ENCODE assay signal across 25 cellular contexts in genomic region chr7:7223250-7223649, GRCh38.
"Had no signal": no experiment of that assay in that cellular context is flagged by ENCODE, and none has a peak within 500 bp of the region (broad histone marks: within the 10 kb centered on the region; RNA-seq: fewer than 3 reads in every experiment).

No MANE protein-coding gene starts in this region.

- DNase-seq: colonic mucosa; effector CD8-positive, alpha-beta T cell; foreskin keratinocyte; heart left ventricle; kidney; mesendoderm; midbrain; naive thymus-derived CD4-positive, alpha-beta T cell; occipital lobe; pancreas; retina; right lobe of liver; small intestine; stimulated activated CD4-positive, alpha-beta T cell treated with anti-CD3 and anti-CD28 coated beads, Interleukin-15, amount 100 ng/mL, for 24 hours; stimulated activated CD4-positive, alpha-beta T cell treated with anti-CD3 and anti-CD28 coated beads, Interleukin-2, amount 100 ng/mL, for 48 hours; stimulated activated naive CD4-positive, alpha-beta T cell; substantia nigra; testis; tibial artery; upper lobe of left lung had no signal

- ATAC-seq: foreskin keratinocyte; gastroesophageal sphincter; heart left ventricle; left lobe of liver; naive thymus-derived CD4-positive, alpha-beta T cell; pancreas; right lobe of liver had no signal

- H3K36me3 ChIP-seq: colonic mucosa, esophagus muscularis mucosa, pancreas, right lobe of liver, tibial artery, upper lobe of left lung had no signal

- H3K4me3 Mint-ChIP-seq: dendritic cell treated with granulocyte-macrophage colony-stimulating factor and Interleukin-4, amounts not matched to agents 40 ng/mL and 50 ng/mL, for 4 days; naive thymus-derived CD4-positive, alpha-beta T cell had no signal

- H3K27ac Mint-ChIP-seq: dendritic cell treated with granulocyte-macrophage colony-stimulating factor and Interleukin-4, amounts not matched to agents 40 ng/mL and 50 ng/mL, for 4 days had no signal

- H3K27me3 ChIP-seq: colonic mucosa, esophagus muscularis mucosa, foreskin keratinocyte, gastroesophageal sphincter, heart left ventricle, hepatocyte, pancreas, right lobe of liver, testis, tibial artery, upper lobe of left lung had no signal

- H3K4me2 ChIP-seq: hepatocyte had no signal

- H3K4me1 ChIP-seq: colonic mucosa, right lobe of liver, testis had no signal

- H2AFZ ChIP-seq: hepatocyte had no signal

- H3K27me3 Mint-ChIP-seq: dendritic cell treated with granulocyte-macrophage colony-stimulating factor and Interleukin-4, amounts not matched to agents 40 ng/mL and 50 ng/mL, for 4 days; naive thymus-derived CD4-positive, alpha-beta T cell had no signal

- H3K27ac ChIP-seq: colonic mucosa, esophagus muscularis mucosa, foreskin keratinocyte, gastroesophageal sphincter, heart left ventricle, hepatocyte, pancreas, right lobe of liver, testis, tibial artery, upper lobe of left lung had no signal

- H3K9me3 Mint-ChIP-seq: dendritic cell treated with granulocyte-macrophage colony-stimulating factor and Interleukin-4, amounts not matched to agents 40 ng/mL and 50 ng/mL, for 4 days; naive thymus-derived CD4-positive, alpha-beta T cell had no signal

- H3K4me3 ChIP-seq: colonic mucosa, esophagus muscularis mucosa, gastroesophageal sphincter, heart left ventricle, hepatocyte, pancreas, right lobe of liver, testis, tibial artery, upper lobe of left lung had no signal

- H3K9me3 ChIP-seq: colonic mucosa, esophagus muscularis mucosa, gastroesophageal sphincter, pancreas, right lobe of liver, testis, tibial artery, upper lobe of left lung had no signal
